Comparison of ENCODE assay signal across 1 cellular context in the genomic region with DNA sequence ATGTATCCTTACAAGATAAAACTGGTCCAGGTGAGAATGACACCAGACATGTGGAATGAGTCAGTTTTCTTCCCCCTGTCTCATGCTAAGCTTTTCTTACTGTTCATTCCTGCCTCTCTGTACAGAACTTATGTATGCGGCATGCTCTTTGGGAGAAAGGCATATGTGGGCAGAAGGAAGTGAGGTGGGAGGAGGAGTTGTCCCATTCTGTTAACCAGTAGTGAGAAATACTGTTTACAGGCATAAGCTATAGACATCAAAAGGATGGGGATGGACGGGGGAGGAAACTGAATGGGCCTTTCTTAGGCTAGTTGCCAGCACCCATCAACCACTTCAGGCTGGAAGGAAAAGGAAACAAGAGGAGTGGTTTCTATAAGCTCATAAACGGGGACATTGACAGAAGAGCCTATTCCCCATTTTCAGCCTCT.
TF ChIP-seq lines count a peak whose summit lies in the region.

No MANE protein-coding gene starts in this region.

TF ChIP-seq in HEK293, 187 proteins besides CTCF, POLR2A, EP300 and RAD21 (continued from another document):
- TF ChIP-seq MZF1 (tag by site-specific recombination; IDR thresholded peaks at IDR 0.05; ENCODE audit: borderline replicate concordance): peak; percentile 61; the same call in 1 of the 2 replicates
- no peak for TF ChIP-seq ZNF350 (tag by site-specific recombination; IDR thresholded peaks at IDR 0.05)
- TF ChIP-seq, protein P1, sequence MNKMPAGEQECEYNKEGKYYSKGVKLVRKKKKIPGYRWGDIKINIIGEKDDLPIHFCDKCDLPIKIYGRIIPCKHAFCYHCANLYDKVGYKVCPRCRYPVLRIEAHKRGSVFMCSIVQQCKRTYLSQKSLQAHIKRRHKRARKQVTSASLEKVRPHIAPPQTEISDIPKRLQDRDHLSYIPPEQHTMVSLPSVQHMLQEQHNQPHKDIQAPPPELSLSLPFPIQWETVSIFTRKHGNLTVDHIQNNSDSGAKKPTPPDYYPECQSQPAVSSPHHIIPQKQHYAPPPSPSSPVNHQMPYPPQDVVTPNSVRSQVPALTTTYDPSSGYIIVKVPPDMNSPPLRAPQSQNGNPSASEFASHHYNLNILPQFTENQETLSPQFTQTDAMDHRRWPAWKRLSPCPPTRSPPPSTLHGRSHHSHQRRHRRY (tag by site-specific recombination; IDR thresholded peaks at IDR 0.05): no peak
- TF ChIP-seq ZFP41 (tag by site-specific recombination; IDR thresholded peaks at IDR 0.05; ENCODE audit: borderline replicate concordance): no peak
- 0 out of 2 replicates have a peak, but pooled peaks have one; percentile 15 for TF ChIP-seq ZEB2 (tag by site-specific recombination; IDR thresholded peaks at IDR 0.05)
- TF ChIP-seq, protein P2, sequence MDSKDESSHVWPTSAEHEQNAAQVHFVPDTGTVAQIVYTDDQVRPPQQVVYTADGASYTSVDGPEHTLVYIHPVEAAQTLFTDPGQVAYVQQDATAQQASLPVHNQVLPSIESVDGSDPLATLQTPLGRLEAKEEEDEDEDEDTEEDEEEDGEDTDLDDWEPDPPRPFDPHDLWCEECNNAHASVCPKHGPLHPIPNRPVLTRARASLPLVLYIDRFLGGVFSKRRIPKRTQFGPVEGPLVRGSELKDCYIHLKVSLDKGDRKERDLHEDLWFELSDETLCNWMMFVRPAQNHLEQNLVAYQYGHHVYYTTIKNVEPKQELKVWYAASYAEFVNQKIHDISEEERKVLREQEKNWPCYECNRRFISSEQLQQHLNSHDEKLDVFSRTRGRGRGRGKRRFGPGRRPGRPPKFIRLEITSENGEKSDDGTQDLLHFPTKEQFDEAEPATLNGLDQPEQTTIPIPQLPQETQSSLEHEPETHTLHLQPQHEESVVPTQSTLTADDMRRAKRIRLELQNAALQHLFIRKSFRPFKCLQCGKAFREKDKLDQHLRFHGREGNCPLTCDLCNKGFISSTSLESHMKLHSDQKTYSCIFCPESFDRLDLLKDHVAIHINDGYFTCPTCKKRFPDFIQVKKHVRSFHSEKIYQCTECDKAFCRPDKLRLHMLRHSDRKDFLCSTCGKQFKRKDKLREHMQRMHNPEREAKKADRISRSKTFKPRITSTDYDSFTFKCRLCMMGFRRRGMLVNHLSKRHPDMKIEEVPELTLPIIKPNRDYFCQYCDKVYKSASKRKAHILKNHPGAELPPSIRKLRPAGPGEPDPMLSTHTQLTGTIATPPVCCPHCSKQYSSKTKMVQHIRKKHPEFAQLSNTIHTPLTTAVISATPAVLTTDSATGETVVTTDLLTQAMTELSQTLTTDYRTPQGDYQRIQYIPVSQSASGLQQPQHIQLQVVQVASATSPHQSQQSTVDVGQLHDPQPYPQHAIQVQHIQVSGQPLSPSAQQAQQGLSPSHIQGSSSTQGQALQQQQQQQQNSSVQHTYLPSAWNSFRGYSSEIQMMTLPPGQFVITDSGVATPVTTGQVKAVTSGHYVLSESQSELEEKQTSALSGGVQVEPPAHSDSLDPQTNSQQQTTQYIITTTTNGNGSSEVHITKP (tag by site-specific recombination; IDR thresholded peaks at IDR 0.05): peak; percentile 30; the same call in 1 of the 2 replicates
- peak; percentile 76 for TF ChIP-seq ZNF335 (tag by site-specific recombination; conservative IDR thresholded peaks at IDR 0.05)
- TF ChIP-seq SP7 (tag by site-specific recombination; IDR thresholded peaks at IDR 0.05): peak; percentile 72
